ENCODE assay signal across 21 cellular contexts in genomic region chr6:52562915-52563314, GRCh38.
"Had no signal": no experiment of that assay in that cellular context is flagged by ENCODE, and none has a peak within 500 bp of the region (broad histone marks: within the 10 kb centered on the region; RNA-seq: fewer than 3 reads in every experiment).

No MANE protein-coding gene starts in this region.

- H3K27ac ChIP-seq: adrenal gland, lower lobe of right lung, prostate gland, right atrium auricular region, transverse colon, uterus had no signal

- H3K9me3 Mint-ChIP-seq: activated naive CD4-positive, alpha-beta T cell treated with anti-CD3 and anti-CD28 coated beads, Interleukin-2, amount 50 U/mL, for 72 hours; activated T-helper 1 cell treated with anti-CD3 and anti-CD28 coated beads, Interleukin-12 subunit alpha, Interleukin-12 subunit beta, Interleukin-2, Interleukin-4 antibody, amounts not matched to agents 30 ng/mL and 10 ng/mL and 1 ng/mL, durations not matched to agents 14 hours and 24 hours and 36 hours; effector memory CD8-positive, alpha-beta T cell; mesothelial cell of epicardium; stimulated activated naive CD8-positive, alpha-beta T cell treated with anti-CD3 and anti-CD28 coated beads, Interleukin-15, Interleukin-2, amounts not matched to agents 100 ng/mL and 50 ng/mL, for 24 hours; WTC11 had no signal

- ATAC-seq: activated CD4-positive, alpha-beta T cell treated with anti-CD3 and anti-CD28 coated beads for 36 hours; activated naive CD4-positive, alpha-beta T cell treated with anti-CD3 and anti-CD28 coated beads, Interleukin-2, amount 50 U/mL, for 72 hours; effector memory CD8-positive, alpha-beta T cell; lower lobe of right lung; WTC11 had no signal

- H3K4me3 Mint-ChIP-seq: activated CD4-positive, alpha-beta T cell treated with anti-CD3 and anti-CD28 coated beads for 36 hours; activated T-helper 1 cell treated with anti-CD3 and anti-CD28 coated beads, Interleukin-12 subunit alpha, Interleukin-12 subunit beta, Interleukin-2, Interleukin-4 antibody, amounts not matched to agents 30 ng/mL and 10 ng/mL and 1 ng/mL, durations not matched to agents 14 hours and 24 hours and 36 hours; effector memory CD8-positive, alpha-beta T cell; mesothelial cell of epicardium; stimulated activated naive CD8-positive, alpha-beta T cell treated with anti-CD3 and anti-CD28 coated beads, Interleukin-15, Interleukin-2, amounts not matched to agents 100 ng/mL and 50 ng/mL, for 24 hours; WTC11 had no signal

- DNase-seq: activated CD4-positive, alpha-beta T cell treated with anti-CD3 and anti-CD28 coated beads for 36 hours; activated CD4-positive, alpha-beta T cell treated with anti-CD3 and anti-CD28 coated beads, Interleukin-2, amount 50 U/mL, for 48 hours; activated gamma-delta T cell treated with Interleukin-2 at 50 U/mL for 16 hours; adrenal gland; effector memory CD8-positive, alpha-beta T cell; hypothalamus; lower lobe of right lung; occipital lobe; small intestine; stimulated activated CD4-positive, alpha-beta T cell treated with anti-CD3 and anti-CD28 coated beads, Interleukin-15, amount 100 ng/mL, for 24 hours; stimulated activated CD4-positive, alpha-beta T cell treated with anti-CD3 and anti-CD28 coated beads, Interleukin-2, amount 100 ng/mL, for 48 hours; T-helper 2 cell; transverse colon; uterus had no signal

- H3K36me3 ChIP-seq: adrenal gland, lower lobe of right lung, prostate gland, right atrium auricular region, transverse colon, uterus had no signal

- H3K27ac Mint-ChIP-seq: activated CD4-positive, alpha-beta T cell treated with anti-CD3 and anti-CD28 coated beads for 36 hours; activated naive CD4-positive, alpha-beta T cell treated with anti-CD3 and anti-CD28 coated beads, Interleukin-2, amount 50 U/mL, for 72 hours; activated T-helper 1 cell treated with anti-CD3 and anti-CD28 coated beads, Interleukin-12 subunit alpha, Interleukin-12 subunit beta, Interleukin-2, Interleukin-4 antibody, amounts not matched to agents 30 ng/mL and 10 ng/mL and 1 ng/mL, durations not matched to agents 14 hours and 24 hours and 36 hours; effector memory CD8-positive, alpha-beta T cell; mesothelial cell of epicardium; stimulated activated naive CD8-positive, alpha-beta T cell treated with anti-CD3 and anti-CD28 coated beads, Interleukin-15, Interleukin-2, amounts not matched to agents 100 ng/mL and 50 ng/mL, for 24 hours; WTC11 had no signal

- H3K4me3 ChIP-seq: adrenal gland, lower lobe of right lung, prostate gland, right atrium auricular region, transverse colon, uterus had no signal

- H3K27me3 Mint-ChIP-seq: activated CD4-positive, alpha-beta T cell treated with anti-CD3 and anti-CD28 coated beads for 36 hours; effector memory CD8-positive, alpha-beta T cell; stimulated activated naive CD8-positive, alpha-beta T cell treated with anti-CD3 and anti-CD28 coated beads, Interleukin-15, Interleukin-2, amounts not matched to agents 100 ng/mL and 50 ng/mL, for 24 hours had no signal

- H3K36me3 Mint-ChIP-seq: activated naive CD4-positive, alpha-beta T cell treated with anti-CD3 and anti-CD28 coated beads, Interleukin-2, amount 50 U/mL, for 72 hours; mesothelial cell of epicardium; WTC11 had no signal

- H3K27me3 ChIP-seq: adrenal gland, right atrium auricular region, transverse colon, uterus had no signal
